In the genomic region with DNA sequence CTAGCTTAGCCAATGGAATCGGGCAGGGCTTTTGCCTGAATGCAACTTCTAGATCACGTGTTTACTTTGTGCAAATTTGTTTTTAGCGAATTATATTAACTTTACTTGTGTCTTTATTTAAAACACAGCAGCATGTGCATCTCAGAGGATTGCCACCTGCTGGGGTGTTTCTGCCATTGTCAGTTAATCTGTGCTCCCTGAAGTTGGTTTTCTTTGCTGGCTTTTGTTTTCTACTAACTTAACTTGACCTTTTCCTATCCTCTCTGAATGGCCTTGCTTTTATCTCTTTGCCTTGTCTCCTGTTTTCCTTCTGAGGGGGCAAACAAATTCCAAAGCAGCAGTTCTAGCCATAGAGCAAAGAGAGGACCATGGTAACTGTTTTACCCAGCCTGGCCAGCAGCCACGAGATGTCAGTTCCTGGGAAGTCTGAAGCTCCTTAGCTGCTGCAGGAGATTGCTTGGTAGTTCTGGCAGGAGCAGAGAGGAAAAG, we compare ENCODE assay signal across 8 cellular contexts.
DNase-seq lines count a peak whose midpoint lies in the region; ATAC-seq and TF ChIP-seq lines count a peak whose summit lies in the region.

No MANE protein-coding gene starts in this region.

- no peaks in the 10 kb centered on the region for H3K79me2 ChIP-seq in parathyroid adenoma

- no TSS peak for BruUV-seq in A673 (replicated peaks; lab: Mats Ljungman, UMichigan)

- no peak overlapping the region for H2AFZ ChIP-seq in parathyroid adenoma

- ATAC-seq in GM18517 (IDR thresholded peaks at IDR 0.05; ENCODE audit: unreplicated experiment), result peak; percentile 15
- ATAC-seq in aorta (ENCODE audit: low FRiP score), result no peak
- ATAC-seq in activated CD4-positive, CD25-positive, alpha-beta regulatory T cell treated with anti-CD3 and anti-CD28 coated beads, Interleukin-2, amount 50 U/mL, for 24 hours, result no peak

- H3K27me3 ChIP-seq in A673 (replicated peaks; ENCODE audit: insufficient read depth, low read depth, low read length, poor library complexity) (no peaks in the 10 kb centered on the region), dorsolateral prefrontal cortex (peaks cover 0 to 5% (median 0%) of the 10 kb centered on the region in 45 donors), parathyroid adenoma (ENCODE audit: control insufficient read depth, insufficient read depth, low read length) (no peaks in the 10 kb centered on the region), aorta (ENCODE audit: control insufficient read depth in 1 of 2, insufficient read depth in 2 of 2, low read length in 1 of 2) (no peaks in the 10 kb centered on the region)

- H3K9me3 ChIP-seq in A673 (ENCODE audit: low read depth, low read length, poor library complexity, severe bottlenecking) (no peaks in the 10 kb centered on the region), parathyroid adenoma (ENCODE audit: control insufficient read depth, low read length) (no peaks in the 10 kb centered on the region), aorta (ENCODE audit: control insufficient read depth, low read length) (no peaks in the 10 kb centered on the region)

- H3K4me1 ChIP-seq in A673 (ENCODE audit: insufficient read depth, low read length, poor library complexity, severe bottlenecking), result no peaks in the 10 kb centered on the region
- no peaks in the 10 kb centered on the region for H3K4me1 ChIP-seq in parathyroid adenoma
- H3K4me1 ChIP-seq in aorta (ENCODE audit: control insufficient read depth in 1 of 2, insufficient read depth in 2 of 2, low read length in 2 of 2), result peaks cover 0 to 7% of the 10 kb centered on the region in 2 donors

- CTCF ChIA-PET in A673 (lab: Charles Lee), result interaction anchor here (1.2 to 1.7 kb wide), 2 partner anchors 96 to 103 kb away, joined by 4 to 5 read pairs; no protein-coding TSS in a partner anchor

- DNase-seq in A673 (ENCODE audit: low spot score) (peak; percentile 31), Kasumi-1 (lab: John Stamatoyannopoulos, UW) (peak; percentile 1 to 8), dorsolateral prefrontal cortex (peak in 1 of 10 donors; percentile 37), SHP77 (lab: John Stamatoyannopoulos, UW) (no peak), aorta (no peak)

- H3K27ac ChIP-seq in A673 (ENCODE audit: low read depth, low read length, poor library complexity, severe bottlenecking) (no peak overlapping the region), dorsolateral prefrontal cortex (peak overlapping the region in 3 of 59 donors; percentile 62 to 81 (median 66)), parathyroid adenoma (no peak overlapping the region), aorta (ENCODE audit: low read depth in 1 of 2, low read length in 2 of 2) (no peak overlapping the region)

- POLR2A ChIA-PET in A673 (lab: Charles Lee; ENCODE audit: low non-redundant PET), result no interaction called here

- no peak overlapping the region for H3K4me3 ChIP-seq in A673 (ENCODE audit: low read depth, low read length, poor library complexity, severe bottlenecking)
- H3K4me3 ChIP-seq in dorsolateral prefrontal cortex, result no peak overlapping the region
- H3K4me3 ChIP-seq in parathyroid adenoma (ENCODE audit: low read depth, low read length), result no peak overlapping the region
- no peak overlapping the region for H3K4me3 ChIP-seq in aorta (ENCODE audit: low read length in 2 of 2)

- intact Hi-C loops in A673 (cut with micrococcal nuclease; ENCODE audit: unreplicated experiment) (no loop called here), dorsolateral prefrontal cortex (cut with DNase I) (no loop called here), aorta (cut with DNase I) (loop anchor here in 1 of 2 donors (5.0 kb wide), 1 partner anchor 66 kb away; the partner anchor contains the start of gene ARHGEF28)

- H3K9ac ChIP-seq in parathyroid adenoma, result no peak overlapping the region

- H3K36me3 ChIP-seq in A673 (ENCODE audit: insufficient read depth, low read length, poor library complexity, severe bottlenecking) (no peaks in the 10 kb centered on the region), parathyroid adenoma (ENCODE audit: control insufficient read depth, insufficient read depth, low read length) (no peaks in the 10 kb centered on the region), aorta (ENCODE audit: control insufficient read depth in 1 of 2, insufficient read depth in 2 of 2, low read length in 1 of 2) (no peaks in the 10 kb centered on the region)

- H3K4me2 ChIP-seq in parathyroid adenoma (ENCODE audit: low read length), result no peak overlapping the region

- TF ChIP-seq CTCF in A673 (conservative IDR thresholded peaks at IDR 0.05; ENCODE audit: low read depth, low read length), result peak; percentile 56
- peak in 52 of 56 donors; percentile 15 to 66 (median 45) for TF ChIP-seq CTCF in dorsolateral prefrontal cortex (IDR thresholded peaks at IDR 0.05 in 54 of 56, conservative IDR thresholded peaks at IDR 0.05 in 2 of 56; ENCODE audit: low read depth in 1 of 56, partially characterized antibody in 56 of 56)
- TF ChIP-seq CTCF in parathyroid adenoma (IDR thresholded peaks at IDR 0.05), result peak; percentile 27

- WGBS in aorta, 2 donors, result 68 to 79% methylated on average over 4 of the region's 4 CpGs

Comparison
In these comparisons a context has a peak if more than half of its experiments do, and no peak if none do; other contexts are left out.
1. DNase-seq: peak in A673 (single experiment) and Kasumi-1 (2 of 2); none in SHP77 (0 of 2) and aorta (0 of 2).
2. Peak in every context shown above with its lines, with median percentiles within 50 percentile points of each other: CTCF ChIP-seq.